ENCODE assay signal across 8 cellular contexts in the genomic region with DNA sequence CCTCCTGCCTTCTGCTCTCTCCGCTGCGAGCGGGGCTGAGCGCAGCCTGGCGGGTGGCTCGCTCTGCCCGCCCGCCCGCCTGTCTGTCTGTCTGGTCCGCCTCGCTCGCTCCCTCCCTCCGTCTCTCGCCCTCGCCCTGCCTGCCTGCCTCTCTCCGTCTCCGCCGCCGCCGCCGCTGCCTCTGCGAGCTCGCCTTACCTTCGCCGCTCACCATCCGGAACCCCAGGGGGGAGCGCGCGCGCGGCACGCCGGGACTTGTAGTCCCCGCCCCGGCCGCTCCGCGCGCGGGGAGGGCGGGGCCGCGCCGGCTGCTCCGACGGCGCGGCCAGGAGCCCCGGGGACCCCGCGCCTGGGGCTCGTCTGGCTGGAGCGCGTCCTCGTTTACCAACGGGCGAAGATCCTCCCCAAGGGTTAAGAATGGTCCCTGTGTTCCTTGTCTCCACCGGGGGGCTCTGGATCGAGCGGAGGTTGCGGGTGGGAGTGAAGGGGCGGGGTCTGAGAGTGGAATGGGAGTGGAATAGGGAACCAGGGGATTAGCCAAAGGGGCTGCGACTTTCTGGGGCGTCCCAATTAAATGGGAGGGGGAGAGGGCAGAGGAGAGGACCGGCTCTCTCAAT. TPM values are rescaled to one million over a fixed set of nuclear protein-coding genes. Genes with fewer than 3 reads are reported as not detected.
DNase-seq lines count a peak whose midpoint lies in the region; ATAC-seq and TF ChIP-seq lines count a peak whose summit lies in the region.

A gene with protein sequence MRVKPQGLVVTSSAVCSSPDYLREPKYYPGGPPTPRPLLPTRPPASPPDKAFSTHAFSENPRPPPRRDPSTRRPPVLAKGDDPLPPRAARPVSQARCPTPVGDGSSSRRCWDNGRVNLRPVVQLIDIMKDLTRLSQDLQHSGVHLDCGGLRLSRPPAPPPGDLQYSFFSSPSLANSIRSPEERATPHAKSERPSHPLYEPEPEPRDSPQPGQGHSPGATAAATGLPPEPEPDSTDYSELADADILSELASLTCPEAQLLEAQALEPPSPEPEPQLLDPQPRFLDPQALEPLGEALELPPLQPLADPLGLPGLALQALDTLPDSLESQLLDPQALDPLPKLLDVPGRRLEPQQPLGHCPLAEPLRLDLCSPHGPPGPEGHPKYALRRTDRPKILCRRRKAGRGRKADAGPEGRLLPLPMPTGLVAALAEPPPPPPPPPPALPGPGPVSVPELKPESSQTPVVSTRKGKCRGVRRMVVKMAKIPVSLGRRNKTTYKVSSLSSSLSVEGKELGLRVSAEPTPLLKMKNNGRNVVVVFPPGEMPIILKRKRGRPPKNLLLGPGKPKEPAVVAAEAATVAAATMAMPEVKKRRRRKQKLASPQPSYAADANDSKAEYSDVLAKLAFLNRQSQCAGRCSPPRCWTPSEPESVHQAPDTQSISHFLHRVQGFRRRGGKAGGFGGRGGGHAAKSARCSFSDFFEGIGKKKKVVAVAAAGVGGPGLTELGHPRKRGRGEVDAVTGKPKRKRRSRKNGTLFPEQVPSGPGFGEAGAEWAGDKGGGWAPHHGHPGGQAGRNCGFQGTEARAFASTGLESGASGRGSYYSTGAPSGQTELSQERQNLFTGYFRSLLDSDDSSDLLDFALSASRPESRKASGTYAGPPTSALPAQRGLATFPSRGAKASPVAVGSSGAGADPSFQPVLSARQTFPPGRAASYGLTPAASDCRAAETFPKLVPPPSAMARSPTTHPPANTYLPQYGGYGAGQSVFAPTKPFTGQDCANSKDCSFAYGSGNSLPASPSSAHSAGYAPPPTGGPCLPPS (N-terminal part only) (minus strand): TSS at position 183 of the 617 bp plus-strand sequence. CDS start 52,029 bp downstream, outside the sequence.

- ATAC-seq in GM21390 (IDR thresholded peaks at IDR 0.05; ENCODE audit: unreplicated experiment) (peak; percentile 65), naive B cell (ENCODE audit: low read depth in 2 of 2) (peak; percentile 80 to 81)

- H3K9me3 ChIP-seq in KOPT-K1 (ENCODE audit: insufficient read depth, low read length, poor library complexity, severe bottlenecking), result no peaks in the 10 kb centered on the region

- peak within 1 kb of the TSS; percentile 89 for H3K4me3 Mint-ChIP-seq in activated T-helper 1 cell treated with anti-CD3 and anti-CD28 coated beads, Interleukin-12 subunit alpha, Interleukin-12 subunit beta, Interleukin-2, Interleukin-4 antibody, amounts not matched to agents 30 ng/mL and 10 ng/mL and 1 ng/mL, durations not matched to agents 14 hours and 24 hours and 36 hours
- H3K4me3 Mint-ChIP-seq in naive B cell, result peak within 1 kb of the TSS; percentile 72 to 96 (median 93)

- POLR2A ChIA-PET in RWPE1 (lab: Yijun Ruan, JAX; ENCODE audit: low non-redundant PET), result interaction anchor here (0.7 to 1.0 kb wide), 2 partner anchors 22 to 47 kb away, joined by 5 to 6 read pairs; no protein-coding TSS in a partner anchor

- intact Hi-C loops in activated T-helper 1 cell treated with anti-CD3 and anti-CD28 coated beads, Interleukin-12 subunit alpha, Interleukin-12 subunit beta, Interleukin-2, Interleukin-4 antibody, amounts not matched to agents 30 ng/mL and 10 ng/mL and 1 ng/mL, durations not matched to agents 14 hours and 24 hours and 36 hours (cut with micrococcal nuclease), result loop anchor here (1.0 to 5.0 kb wide), 7 partner anchors 36 to 682 kb away; a partner anchor contains a TSS

- peak within 1 kb of the TSS; percentile 89 for H3K27ac Mint-ChIP-seq in activated T-helper 1 cell treated with anti-CD3 and anti-CD28 coated beads, Interleukin-12 subunit alpha, Interleukin-12 subunit beta, Interleukin-2, Interleukin-4 antibody, amounts not matched to agents 30 ng/mL and 10 ng/mL and 1 ng/mL, durations not matched to agents 14 hours and 24 hours and 36 hours
- peak within 1 kb of the TSS; percentile 9 to 95 (median 92) for H3K27ac Mint-ChIP-seq in naive B cell

- H3K36me3 Mint-ChIP-seq in activated T-helper 1 cell treated with anti-CD3 and anti-CD28 coated beads, Interleukin-12 subunit alpha, Interleukin-12 subunit beta, Interleukin-2, Interleukin-4 antibody, amounts not matched to agents 30 ng/mL and 10 ng/mL and 1 ng/mL, durations not matched to agents 14 hours and 24 hours and 36 hours (ENCODE audit: low read depth), result peaks cover 2% of the 10 kb centered on the region
- H3K36me3 Mint-ChIP-seq in naive B cell, result no peaks in the 10 kb centered on the region

- peak; percentile 26 to 88 (median 78) for DNase-seq in C1 segment of cervical spinal cord (lab: John Stamatoyannopoulos, UW)
- DNase-seq in RWPE1 (ENCODE audit: low spot score), result peak; percentile 91
- DNase-seq in activated T-helper 1 cell treated with anti-CD3 and anti-CD28 coated beads, Interleukin-12 subunit alpha, Interleukin-12 subunit beta, Interleukin-2, Interleukin-4 antibody, amounts not matched to agents 30 ng/mL and 10 ng/mL and 1 ng/mL, durations not matched to agents 14 hours and 24 hours and 36 hours (ENCODE audit: low spot score), result peak; percentile 89
- peak; percentile 91 for DNase-seq in fibroblast of gingiva (ENCODE audit: low read depth)
- DNase-seq in naive B cell, result peak; percentile 90
- DNase-seq in stimulated activated CD8-positive, alpha-beta memory T cell treated with anti-CD3 and anti-CD28 coated beads, Interleukin-7, amount 100 ng/mL, for 4 hours (ENCODE audit: low read depth in 2 of 2), result peak; percentile 78 to 88

- H3K27ac ChIP-seq in KOPT-K1 (ENCODE audit: low read depth, low read length, poor library complexity, severe bottlenecking) (peak within 1 kb of the TSS; percentile 70), RWPE1 (peak within 1 kb of the TSS; percentile 93)

- no peak for TF ChIP-seq CTCF in RWPE1 (conservative IDR thresholded peaks at IDR 0.05; ENCODE audit: low read depth)

- H3K9me3 Mint-ChIP-seq in activated T-helper 1 cell treated with anti-CD3 and anti-CD28 coated beads, Interleukin-12 subunit alpha, Interleukin-12 subunit beta, Interleukin-2, Interleukin-4 antibody, amounts not matched to agents 30 ng/mL and 10 ng/mL and 1 ng/mL, durations not matched to agents 14 hours and 24 hours and 36 hours, result no peaks in the 10 kb centered on the region
- H3K9me3 Mint-ChIP-seq in naive B cell, result no peaks in the 10 kb centered on the region

- H3K4me1 Mint-ChIP-seq in activated T-helper 1 cell treated with anti-CD3 and anti-CD28 coated beads, Interleukin-12 subunit alpha, Interleukin-12 subunit beta, Interleukin-2, Interleukin-4 antibody, amounts not matched to agents 30 ng/mL and 10 ng/mL and 1 ng/mL, durations not matched to agents 14 hours and 24 hours and 36 hours (ENCODE audit: low read depth), result peaks cover 38% of the 10 kb centered on the region
- H3K4me1 Mint-ChIP-seq in naive B cell, result peaks cover 19 to 55% (median 49%) of the 10 kb centered on the region in 3 donors

- H3K27me3 Mint-ChIP-seq in activated T-helper 1 cell treated with anti-CD3 and anti-CD28 coated beads, Interleukin-12 subunit alpha, Interleukin-12 subunit beta, Interleukin-2, Interleukin-4 antibody, amounts not matched to agents 30 ng/mL and 10 ng/mL and 1 ng/mL, durations not matched to agents 14 hours and 24 hours and 36 hours (ENCODE audit: insufficient read depth), result peaks cover 2% of the 10 kb centered on the region
- no peaks in the 10 kb centered on the region for H3K27me3 Mint-ChIP-seq in naive B cell

- CTCF ChIA-PET in RWPE1 (lab: Yijun Ruan, JAX), result interaction anchor here (0.6 to 8.1 kb wide), 6 partner anchors 39 to 201 kb away, joined by 3 to 67 read pairs (median 3); no protein-coding TSS in a partner anchor

- H3K36me3 ChIP-seq in KOPT-K1 (ENCODE audit: insufficient read depth, low read length), result no peaks in the 10 kb centered on the region

RNA-seq across cellular contexts. Expression of the gene that starts here (rescaled TPM):
- total RNA-seq in activated T-helper 1 cell treated with anti-CD3 and anti-CD28 coated beads, Interleukin-12 subunit alpha, Interleukin-12 subunit beta, Interleukin-2, Interleukin-4 antibody, amounts not matched to agents 30 ng/mL and 10 ng/mL and 1 ng/mL, durations not matched to agents 14 hours and 24 hours and 36 hours, result 33.7 and 33.9 TPM in 2 replicates
- polyA plus RNA-seq in naive B cell (ENCODE audit: low read depth in 6 of 6), result 1 to 10 TPM in 3 of 6 donors, under 1 TPM in 3; 0.15 to 2.3 (median 0.91) TPM

Comparison
In these comparisons a context has a peak if more than half of its experiments do, and no peak if none do; other contexts are left out.
1. Peak in every context shown above with its lines: DNase-seq, ATAC-seq and H3K27ac ChIP-seq.